In genomic region chr11:88414385-88414861, GRCh38 we compare ENCODE assay signal across 8 cellular contexts.
DNase-seq lines count a peak whose midpoint lies in the region; ATAC-seq, FAIRE-seq and TF ChIP-seq lines count a peak whose summit lies in the region.

No MANE protein-coding gene starts in this region.

- TF ChIP-seq POLR2A in K562 (conservative IDR thresholded peaks at IDR 0.05): no peak

- no peaks in the 10 kb centered on the region for H3K79me2 ChIP-seq in K562 (ENCODE audit: control insufficient read depth, insufficient read depth, low read length)

- TF ChIP-seq RAD21 in K562 (CRISPR knock-in tag; conservative IDR thresholded peaks at IDR 0.05 in 1 of 2, IDR thresholded peaks at IDR 0.05 in 1 of 2): no peak

- FAIRE-seq in GM19239 (lab: Jason Lieb, UNC): peak; percentile 93
- FAIRE-seq in K562 (lab: Jason Lieb, UNC): peak; percentile 79

- H4K20me1 ChIP-seq in K562 (replicated peaks; ENCODE audit: control insufficient read depth, insufficient read depth, low read length): no peaks in the 10 kb centered on the region

- intact Hi-C loops in K562 (cut with micrococcal nuclease): no loop called here

- no peaks in the 10 kb centered on the region for H3K27me3 ChIP-seq in K562 (ENCODE audit: control insufficient read depth in 2 of 2, insufficient read depth in 2 of 2, low read length in 2 of 2)

- DNase-seq in AG08396 (ENCODE audit: low spot score) (peak; percentile 9), GM19239 (ENCODE audit: insufficient read length, low spot score) (no peak), NCI-H1105 (lab: John Stamatoyannopoulos, UW) (peak; percentile 80), K562 (ENCODE audit: extremely low read depth in 1 of 4, low spot score in 3 of 4) (peak in 2 of 4 experiments; percentile 31 to 75), mucosa of gallbladder (ENCODE audit: low spot score) (peak; percentile 73), SIG-M5 (lab: John Stamatoyannopoulos, UW) (no peak), SK-N-DZ (ENCODE audit: low spot score) (no peak)
- no peak for DNase-seq in stimulated activated CD8-positive, alpha-beta memory T cell treated with anti-CD3 and anti-CD28 coated beads, Interleukin-4, amount 100 ng/mL, for 48 hours

- POLR2A ChIA-PET in K562 (lab: Yijun Ruan, JAX): interaction anchor here (0.7 to 0.9 kb wide), 2 partner anchors 9 to 12 kb away, joined by 3 read pairs; no protein-coding TSS in a partner anchor

- no peak overlapping the region for H3K9ac ChIP-seq in K562 (ENCODE audit: insufficient read depth in 1 of 2, low read depth in 2 of 2, low read length in 2 of 2)

- peaks cover 0 to 15% of the 10 kb centered on the region in 2 experiments; a peak in 3 of 5 replicates for H3K4me1 ChIP-seq in K562 (replicated peaks in 1 of 2; ENCODE audit: control insufficient read depth in 2 of 2, insufficient read depth in 2 of 2, low read length in 2 of 2)

- TF ChIP-seq CTCF in K562 (IDR thresholded peaks at IDR 0.05 in 2 of 3, conservative IDR thresholded peaks at IDR 0.05 in 1 of 3; ENCODE audit: insufficient read depth in 2 of 3, low read depth in 1 of 3, low read length in 3 of 3): no peak

- CTCF ChIA-PET in K562 (lab: Yijun Ruan, JAX; ENCODE audit: low intra/inter-chr PET ratio): no interaction called here

- H3K9me3 ChIP-seq in K562 (replicated peaks; ENCODE audit: control insufficient read depth, insufficient read depth, low read depth, low read length): no peaks in the 10 kb centered on the region

- WGBS in K562 (ENCODE audit: insufficient coverage, low coverage, missing lambda C conversion rate): 0% methylated on average over 5 of the region's 5 CpGs

- peak overlapping the region; percentile 80 for H2AFZ ChIP-seq in K562 (ENCODE audit: low read depth, low read length)

- H3K27ac ChIP-seq in K562 (ENCODE audit: extremely low read depth, low read depth, low read length): peak overlapping the region; percentile 17; the same call in 1 of the 3 replicates

- peak; percentile 85 for ATAC-seq in K562

- no peaks in the 10 kb centered on the region for H3K36me3 ChIP-seq in K562 (ENCODE audit: control insufficient read depth, insufficient read depth, low read length)

- TF ChIP-seq EP300 in K562 (IDR thresholded peaks at IDR 0.05; ENCODE audit: low read length): no peak

- H3K4me3 ChIP-seq in K562: no peak overlapping the region

- H3K9me1 ChIP-seq in K562 (ENCODE audit: control insufficient read depth, insufficient read depth, low read length): no peaks in the 10 kb centered on the region

- in situ Hi-C loops in K562 (cut with MboI): no loop called here

- no TSS peak for BruUV-seq in K562 (replicated peaks; lab: Mats Ljungman, UMichigan)

- H3K4me2 ChIP-seq in K562 (ENCODE audit: insufficient read depth, low read length): peak overlapping the region; percentile 19; the same call in 1 of the 2 replicates

TF ChIP-seq in K562, 482 proteins besides CTCF, POLR2A, EP300 and RAD21 (continues in another document):
- TF ChIP-seq ZBTB1 (CRISPR knock-in tag; IDR thresholded peaks at IDR 0.05; ENCODE audit: borderline replicate concordance, low read depth): no peak
- no peak for TF ChIP-seq HCFC1 (IDR thresholded peaks at IDR 0.05; ENCODE audit: low read depth, low read length)
- TF ChIP-seq ATF4 (CRISPR knock-in tag; IDR thresholded peaks at IDR 0.05): no peak
- TF ChIP-seq MXI1 (IDR thresholded peaks at IDR 0.05; ENCODE audit: low read depth, low read length): no peak
- TF ChIP-seq BDP1 (IDR thresholded peaks at IDR 0.05; ENCODE audit: insufficient read depth, insufficient read length): no peak
- TF ChIP-seq EZH2 (IDR thresholded peaks at IDR 0.05; ENCODE audit: borderline replicate concordance, low read depth, low read length): no peak
- no peak for TF ChIP-seq NFRKB (IDR thresholded peaks at IDR 0.05; ENCODE audit: low read depth)
- TF ChIP-seq SAFB2 (IDR thresholded peaks at IDR 0.05; ENCODE audit: borderline replicate concordance, low read depth, low read length, severe bottlenecking): no peak
- TF ChIP-seq MNT (conservative IDR thresholded peaks at IDR 0.05): peak in 1 of 2 experiments; percentile 24; a peak in 1 of 4 replicates
- TF ChIP-seq NCOR1 (IDR thresholded peaks at IDR 0.05): no peak
- TF ChIP-seq MTA1 (IDR thresholded peaks at IDR 0.05; ENCODE audit: borderline replicate concordance): peak; percentile 41; the same call in 1 of the 2 replicates
- peak; percentile 14; the same call in 1 of the 2 replicates for TF ChIP-seq USF2 (CRISPR knock-in tag; IDR thresholded peaks at IDR 0.05)
- no peak for TF ChIP-seq ZNF407 (IDR thresholded peaks at IDR 0.05; ENCODE audit: low read depth)
- TF ChIP-seq BCL6 (CRISPR knock-in tag; IDR thresholded peaks at IDR 0.05): no peak

Comparison
In these comparisons a context has a peak if more than half of its experiments do, and no peak if none do; other contexts are left out.
1. DNase-seq: peak in AG08396 (single experiment), NCI-H1105 (single experiment) and mucosa of gallbladder (single experiment); none in GM19239 (single experiment), SIG-M5 (single experiment), SK-N-DZ (single experiment) and stimulated activated CD8-positive, alpha-beta memory T cell treated with anti-CD3 and anti-CD28 coated beads, Interleukin-4, amount 100 ng/mL, for 48 hours (single experiment).